ENCODE assay signal across 13 cellular contexts in genomic region chr1:19342077-19342775, GRCh38. TPM values are rescaled to one million over a fixed set of nuclear protein-coding genes. Genes with fewer than 3 reads are reported as not detected.
DNase-seq lines count a peak whose midpoint lies in the region; FAIRE-seq and TF ChIP-seq lines count a peak whose summit lies in the region.
"Had no signal": no experiment of that assay in that cellular context is flagged by ENCODE, and none has a peak within 500 bp of the region (broad histone marks: within the 10 kb centered on the region; RNA-seq: fewer than 3 reads in every experiment).

No MANE protein-coding gene starts in this region.

- in situ Hi-C loops in GM23248 (cut with MboI): no loop called here

- H3K36me3 ChIP-seq in CD4-positive, alpha-beta memory T cell (ENCODE audit: insufficient read depth, low read length): peaks cover 57% of the 10 kb centered on the region
- H3K36me3 ChIP-seq in GM23248 (ENCODE audit: low read depth) (peaks cover 12% of the 10 kb centered on the region; the same call in 1 of the 2 replicates), suprapubic skin (peaks cover 60% of the 10 kb centered on the region)

- H3F3A ChIP-seq in GM23248 (ENCODE audit: insufficient read depth): 0 out of 2 replicates have a peak, but pooled peaks cover 2% of the 10 kb centered on the region

- peak overlapping the region in 4 of 7 donors; percentile 12 to 69 (median 42) for H3K27ac Mint-ChIP-seq in CD4-positive, alpha-beta memory T cell
- H3K27ac Mint-ChIP-seq in progenitor cell of endocrine pancreas: peak overlapping the region; percentile 27
- H3K27ac Mint-ChIP-seq: activated T-cell treated with anti-CD3 and anti-CD28 coated beads, Interleukin-2, amount 50 U/mL, for 72 hours had no signal

- DNase-seq in CD4-positive, alpha-beta memory T cell: no peak
- DNase-seq in LHCN-M2 (ENCODE audit: low read depth): peak; percentile 46
- DNase-seq in fibroblast of mammary gland (ENCODE audit: low read depth): peak; percentile 86
- DNase-seq in progenitor cell of endocrine pancreas (ENCODE audit: low spot score, unreplicated experiment): no peak
- DNase-seq in GM23248: no peak
- no peak for DNase-seq in suprapubic skin (ENCODE audit: low spot score in 2 of 2)
- DNase-seq in frontal cortex (ENCODE audit: low spot score in 2 of 2): no peak
- DNase-seq in amygdala (lab: John Stamatoyannopoulos, UW): no peak
- DNase-seq: cortex of kidney, DMS153, GOT3 had no signal

- H3K4me3 ChIP-seq in CD4-positive, alpha-beta memory T cell (ENCODE audit: low read length in 2 of 2): no peak overlapping the region
- H3K4me3 ChIP-seq in fibroblast of mammary gland (ENCODE audit: control insufficient read depth, low read depth, low read length) (no peak overlapping the region), GM23248 (no peak overlapping the region), suprapubic skin (no peak overlapping the region)

- H3K36me3 Mint-ChIP-seq in CD4-positive, alpha-beta memory T cell: peaks cover 30 to 55% of the 10 kb centered on the region in 2 donors
- H3K36me3 Mint-ChIP-seq in progenitor cell of endocrine pancreas (ENCODE audit: insufficient read depth): peaks cover 12% of the 10 kb centered on the region

- POLR2A ChIA-PET in CD4-positive, alpha-beta memory T cell (lab: Charles Lee; ENCODE audit: partially characterized antibody): no interaction called here

- no peak overlapping the region for H2AFZ ChIP-seq in GM23248

- H3K9ac ChIP-seq in GM23248: no peak overlapping the region

- H3K4me3 Mint-ChIP-seq in CD4-positive, alpha-beta memory T cell: no peak overlapping the region
- no peak overlapping the region for H3K4me3 Mint-ChIP-seq in progenitor cell of endocrine pancreas (ENCODE audit: low read depth)
- H3K4me3 Mint-ChIP-seq: activated T-cell treated with anti-CD3 and anti-CD28 coated beads, Interleukin-2, amount 50 U/mL, for 72 hours had no signal

- FAIRE-seq in frontal cortex (lab: Jason Lieb, UNC): no peak
- FAIRE-seq: urothelium cell line had no signal

- H3K27me3 Mint-ChIP-seq in CD4-positive, alpha-beta memory T cell: no peaks in the 10 kb centered on the region
- no peaks in the 10 kb centered on the region for H3K27me3 Mint-ChIP-seq in progenitor cell of endocrine pancreas

- H3K4me2 ChIP-seq in GM23248 (ENCODE audit: unreplicated experiment): no peak overlapping the region

- H3K9me3 Mint-ChIP-seq in CD4-positive, alpha-beta memory T cell: no peaks in the 10 kb centered on the region
- no peaks in the 10 kb centered on the region for H3K9me3 Mint-ChIP-seq in progenitor cell of endocrine pancreas (ENCODE audit: low read depth)
- H3K9me3 Mint-ChIP-seq: activated T-cell treated with anti-CD3 and anti-CD28 coated beads, Interleukin-2, amount 50 U/mL, for 72 hours had no signal

- H3K79me2 ChIP-seq in GM23248 (ENCODE audit: insufficient read depth): peaks cover 8% of the 10 kb centered on the region; the same call in 1 of the 2 replicates

- H3K4me1 Mint-ChIP-seq in CD4-positive, alpha-beta memory T cell: peaks cover 6 to 11% (median 7%) of the 10 kb centered on the region in 4 donors
- H3K4me1 Mint-ChIP-seq in progenitor cell of endocrine pancreas (ENCODE audit: low read depth): peaks cover 2% of the 10 kb centered on the region

- TF ChIP-seq EP300 in suprapubic skin (IDR thresholded peaks at IDR 0.05): no peak

- no peak for TF ChIP-seq POLR2A in suprapubic skin (IDR thresholded peaks at IDR 0.05)

- H3K27ac ChIP-seq in CD4-positive, alpha-beta memory T cell (ENCODE audit: low read depth, low read length): no peak overlapping the region
- H3K27ac ChIP-seq in GM23248 (no peak overlapping the region), suprapubic skin (no peak overlapping the region)

- no peak for TF ChIP-seq CTCF in fibroblast of mammary gland (conservative IDR thresholded peaks at IDR 0.05; ENCODE audit: control insufficient read depth, insufficient read depth, low read depth, low read length)
- TF ChIP-seq CTCF in progenitor cell of endocrine pancreas (IDR thresholded peaks at IDR 0.05; ENCODE audit: unreplicated experiment): no peak
- no peak for TF ChIP-seq CTCF in suprapubic skin (IDR thresholded peaks at IDR 0.05)

- CTCF ChIA-PET in CD4-positive, alpha-beta memory T cell (lab: Charles Lee; ENCODE audit: partially characterized antibody): interaction anchor here (0.8 to 3.1 kb wide), 13 partner anchors 9 to 309 kb away, joined by 3 to 15 read pairs (median 4); no protein-coding TSS in a partner anchor

- intact Hi-C loops in CD4-positive, alpha-beta memory T cell (cut with micrococcal nuclease): no loop called here

- no peaks in the 10 kb centered on the region for H4K20me1 ChIP-seq in GM23248 (ENCODE audit: insufficient read depth)

- H3K9me3 ChIP-seq in CD4-positive, alpha-beta memory T cell (ENCODE audit: control insufficient read depth in 1 of 2, low read length in 2 of 2): no peaks in the 10 kb centered on the region
- H3K9me3 ChIP-seq in GM23248 (ENCODE audit: low read depth) (no peaks in the 10 kb centered on the region), suprapubic skin (no peaks in the 10 kb centered on the region)

- no peaks in the 10 kb centered on the region for H3K9me2 ChIP-seq in GM23248 (ENCODE audit: insufficient read depth)

- no peaks in the 10 kb centered on the region for H3K27me3 ChIP-seq in CD4-positive, alpha-beta memory T cell (ENCODE audit: insufficient read depth, low read length)
- H3K27me3 ChIP-seq in GM23248 (replicated peaks; ENCODE audit: insufficient read depth): no peaks in the 10 kb centered on the region
- H3K27me3 ChIP-seq in suprapubic skin: no peaks in the 10 kb centered on the region

- no peaks in the 10 kb centered on the region for H3K4me1 ChIP-seq in CD4-positive, alpha-beta memory T cell (ENCODE audit: insufficient read depth, low read length)
- no peaks in the 10 kb centered on the region for H3K4me1 ChIP-seq in GM23248 (ENCODE audit: insufficient read depth)
- H3K4me1 ChIP-seq in suprapubic skin: peaks cover 43% of the 10 kb centered on the region

- 57 to 59% methylated on average over 26 to 28 of the region's 28 CpGs for whole genome bisulfite sequencing in GM23248 (ENCODE audit: low coverage in 1 of 2, low lambda C conversion rate in 2 of 2, missing lambda C conversion rate in 2 of 2), 2 experiments
- WGBS in suprapubic skin: 62% methylated on average over 18 of the region's 28 CpGs

RNA-seq across cellular contexts. Expression of gene SLC66A1, which starts 30.1 kb away (rescaled TPM):
- total RNA-seq in CD4-positive, alpha-beta memory T cell: 10 to 100 TPM in 1 of 2 experiments, 1 to 10 TPM in 1; 7.4 to 10.2 TPM
- 1 to 10 TPM; 3.0 to 4.7 TPM for polyA plus RNA-seq in CD4-positive, alpha-beta memory T cell
- total RNA-seq in LHCN-M2 (2014; rRNA removed) (32.8 and 34.4 TPM in 2 replicates), progenitor cell of endocrine pancreas (25.7 and 26.7 TPM in 2 replicates), suprapubic skin (10 to 100 TPM; 10.5 to 14.0 (median 12.5) TPM), frontal cortex (17.9 TPM)
- 28.5 TPM for polyA plus RNA-seq in LHCN-M2 (2012)
- total RNA-seq in GM23248 (2014; rRNA removed; shearing (Covaris generic)): 16.2 and 20.5 TPM in 2 replicates
- polyA plus RNA-seq in GM23248 (2016; fragmentation: Nextera tagmentation; extraction: Ambion mirVana): 13.1 and 13.5 TPM in 2 replicates

RNA-seq across cellular contexts. Expression of gene AKR7A2, which starts 30.3 kb away (rescaled TPM):
- 10 to 100 TPM; 25.1 to 26.3 TPM for total RNA-seq in CD4-positive, alpha-beta memory T cell
- polyA plus RNA-seq in CD4-positive, alpha-beta memory T cell: 100 to 1,000 TPM in 1 of 2 donors, 10 to 100 TPM in 1; 89.0 to 134 TPM
- total RNA-seq in LHCN-M2 (2014; rRNA removed): 193 and 253 TPM in 2 replicates
- polyA plus RNA-seq in LHCN-M2 (2012): 102 TPM
- 53.7 and 55.8 TPM in 2 replicates for total RNA-seq in progenitor cell of endocrine pancreas
- total RNA-seq in GM23248 (2014; rRNA removed; shearing (Covaris generic)): 93.1 and 116 TPM in 2 replicates
- polyA plus RNA-seq in GM23248 (2016; fragmentation: Nextera tagmentation; extraction: Ambion mirVana): 96.6 and 97.1 TPM in 2 replicates
- total RNA-seq in suprapubic skin: 10 to 100 TPM; 64.8 to 95.6 (median 69.4) TPM
- 21.6 TPM for total RNA-seq in frontal cortex

RNA-seq across cellular contexts. Expression of gene AKR7A3, which starts 53.7 kb away (rescaled TPM):
- 1 to 10 TPM in 1 of 2 experiments, under 1 TPM in 1; 0.86 to 1.1 TPM for total RNA-seq in CD4-positive, alpha-beta memory T cell
- polyA plus RNA-seq in CD4-positive, alpha-beta memory T cell: not detected
- total RNA-seq in LHCN-M2 (2014; rRNA removed) (0.92 and 1.7 TPM in 2 replicates), progenitor cell of endocrine pancreas (2.1 and 2.7 TPM in 2 replicates), suprapubic skin (10 to 100 TPM in 1 of 4 donors, 1 to 10 TPM in 3; 1.7 to 10.1 (median 3.4) TPM), frontal cortex (1.2 TPM)
- polyA plus RNA-seq in LHCN-M2 (2012): 0.18 TPM
- 0.11 and 0.51 TPM in 2 replicates for total RNA-seq in GM23248 (2014; rRNA removed; shearing (Covaris generic))
- 0.18 and 0.24 TPM in 2 replicates for polyA plus RNA-seq in GM23248 (2016; fragmentation: Nextera tagmentation; extraction: Ambion mirVana)

Comparison
In these comparisons a context has a peak if more than half of its experiments do, and no peak if none do; other contexts are left out.
1. DNase-seq: peak in LHCN-M2 (single experiment) and fibroblast of mammary gland (single experiment); none in CD4-positive, alpha-beta memory T cell (0 of 5), progenitor cell of endocrine pancreas (single experiment), GM23248 (single experiment), suprapubic skin (0 of 2), frontal cortex (0 of 2) and amygdala (0 of 56).